ENCODE assay signal across 8 cellular contexts in genomic region chr12:16606936-16607335, GRCh38. TPM values are rescaled to one million over a fixed set of nuclear protein-coding genes. Genes with fewer than 3 reads are reported as not detected.
A peak's percentile ranks its signal among the peaks of the same experiment; 100 is the strongest.
DNase-seq lines count a peak whose midpoint lies in the region; ATAC-seq and TF ChIP-seq lines count a peak whose summit lies in the region.

No MANE protein-coding gene starts in this region.

- peak overlapping the region; percentile 6 for H3K27ac Mint-ChIP-seq in chondrocyte (ENCODE audit: unreplicated experiment)
- H3K27ac Mint-ChIP-seq in natural killer cell treated with Interleukin-12 subunit alpha and Interleukin-12 subunit beta and Interleukin-15 and Interleukin-18, amount 100 ng/mL, for 72 hours, result no peak overlapping the region
- no peak overlapping the region for H3K27ac Mint-ChIP-seq in activated naive CD4-positive, alpha-beta T cell treated with anti-CD3 and anti-CD28 coated beads, Interleukin-2, amount 50 U/mL, for 72 hours

- peaks cover 58% of the 10 kb centered on the region for H3K27me3 ChIP-seq in transverse colon

- peaks cover 26% of the 10 kb centered on the region for H3K27me3 Mint-ChIP-seq in chondrocyte (ENCODE audit: low read depth)
- H3K27me3 Mint-ChIP-seq in natural killer cell treated with Interleukin-12 subunit alpha and Interleukin-12 subunit beta and Interleukin-15 and Interleukin-18, amount 100 ng/mL, for 72 hours, result peaks cover 14 to 28% of the 10 kb centered on the region in 2 donors

- intact Hi-C loops in transverse colon (cut with DNase I; ENCODE audit: low total_unique reads), result no loop called here

- H3K4me1 ChIP-seq in mesodermal cell (ENCODE audit: control insufficient read depth, insufficient read depth, low read length, poor library complexity, severe bottlenecking), result peaks cover 33% of the 10 kb centered on the region
- peaks cover 0 to 17% (median 2%) of the 10 kb centered on the region in 4 donors for H3K4me1 ChIP-seq in transverse colon

- H3K9me3 Mint-ChIP-seq in chondrocyte (ENCODE audit: low read depth), result no peaks in the 10 kb centered on the region
- H3K9me3 Mint-ChIP-seq in natural killer cell treated with Interleukin-12 subunit alpha and Interleukin-12 subunit beta and Interleukin-15 and Interleukin-18, amount 100 ng/mL, for 72 hours, result peaks cover 12% of the 10 kb centered on the region
- peaks cover 7 to 13% of the 10 kb centered on the region in 2 donors for H3K9me3 Mint-ChIP-seq in activated naive CD4-positive, alpha-beta T cell treated with anti-CD3 and anti-CD28 coated beads, Interleukin-2, amount 50 U/mL, for 72 hours

- peak overlapping the region; percentile 76 for H3K4me3 Mint-ChIP-seq in chondrocyte (ENCODE audit: unreplicated experiment)
- H3K4me3 Mint-ChIP-seq in natural killer cell treated with Interleukin-12 subunit alpha and Interleukin-12 subunit beta and Interleukin-15 and Interleukin-18, amount 100 ng/mL, for 72 hours, result no peak overlapping the region

- WGBS in mesodermal cell (ENCODE audit: insufficient coverage in 2 of 2), 2 experiments, result 7% methylated on average over 4 to 6 of the region's 6 CpGs
- WGBS in transverse colon (ENCODE audit: low coverage in 1 of 2), 2 donors, result 42 to 69% methylated on average over 6 of the region's 6 CpGs

- no peak for ATAC-seq in natural killer cell treated with Interleukin-12 subunit alpha and Interleukin-12 subunit beta and Interleukin-15 and Interleukin-18, amount 100 ng/mL, for 72 hours
- no peak for ATAC-seq in activated naive CD4-positive, alpha-beta T cell treated with anti-CD3 and anti-CD28 coated beads, Interleukin-2, amount 50 U/mL, for 72 hours

- peak overlapping the region; percentile 37 for H3K4me3 ChIP-seq in mesodermal cell (ENCODE audit: extremely low read depth, insufficient read depth, low read length, poor library complexity, severe bottlenecking)
- peak overlapping the region; percentile 33 to 45 (median 39) for H3K4me3 ChIP-seq in transverse colon

- no peaks in the 10 kb centered on the region for H3K36me3 ChIP-seq in mesodermal cell (ENCODE audit: control insufficient read depth, insufficient read depth, low read length)
- H3K36me3 ChIP-seq in transverse colon, result no peaks in the 10 kb centered on the region

- H3K9me3 ChIP-seq in mesodermal cell (ENCODE audit: control insufficient read depth, low read length) (no peaks in the 10 kb centered on the region), transverse colon (no peaks in the 10 kb centered on the region)

- in situ Hi-C loops in transverse colon (cut with MboI; ENCODE audit: low pct_ligation_motif_present in 1 of 4, low pct_unique_long_range_greater_than_20kb in 1 of 4, low sequenced_read_pairs in 3 of 4), result no loop called here

- H3K36me3 Mint-ChIP-seq in chondrocyte (ENCODE audit: low read depth), result no peaks in the 10 kb centered on the region
- peaks cover 11% of the 10 kb centered on the region for H3K36me3 Mint-ChIP-seq in natural killer cell treated with Interleukin-12 subunit alpha and Interleukin-12 subunit beta and Interleukin-15 and Interleukin-18, amount 100 ng/mL, for 72 hours
- peaks cover 5 to 19% of the 10 kb centered on the region in 2 donors for H3K36me3 Mint-ChIP-seq in activated naive CD4-positive, alpha-beta T cell treated with anti-CD3 and anti-CD28 coated beads, Interleukin-2, amount 50 U/mL, for 72 hours

- H3K4me1 Mint-ChIP-seq in chondrocyte (ENCODE audit: low read depth), result peaks cover 18% of the 10 kb centered on the region
- H3K4me1 Mint-ChIP-seq in natural killer cell treated with Interleukin-12 subunit alpha and Interleukin-12 subunit beta and Interleukin-15 and Interleukin-18, amount 100 ng/mL, for 72 hours (ENCODE audit: low read depth in 2 of 2), result no peaks in the 10 kb centered on the region

- TF ChIP-seq CTCF in chondrocyte (IDR thresholded peaks at IDR 0.05) (no peak), transverse colon (IDR thresholded peaks at IDR 0.05) (no peak)

- H3K27ac ChIP-seq in mesodermal cell (ENCODE audit: low read depth, low read length, severe bottlenecking), result peak overlapping the region; percentile 43
- H3K27ac ChIP-seq in transverse colon, result peak overlapping the region; percentile 51 to 85 (median 71)

- TF ChIP-seq EP300 in transverse colon (IDR thresholded peaks at IDR 0.05; ENCODE audit: low read depth), result no peak

- TF ChIP-seq POLR2A in transverse colon (IDR thresholded peaks at IDR 0.05), result no peak

- DNase-seq in NCI-H1694 treated with DMSO at 0.1 percent for 48 hours (lab: John Stamatoyannopoulos, UW), result peak; percentile 51
- DNase-seq in NCI-H1694 (lab: John Stamatoyannopoulos, UW), result no peak
- DNase-seq in chondrocyte (ENCODE audit: low spot score), result no peak
- no peak for DNase-seq in transverse colon
- no peak for DNase-seq in T1000 (lab: John Stamatoyannopoulos, UW)
- DNase-seq in natural killer cell treated with Interleukin-12 subunit alpha and Interleukin-12 subunit beta and Interleukin-15 and Interleukin-18, amount 100 ng/mL, for 72 hours (ENCODE audit: low spot score), result no peak
- DNase-seq in activated naive CD4-positive, alpha-beta T cell treated with anti-CD3 and anti-CD28 coated beads, Interleukin-2, amount 50 U/mL, for 72 hours (ENCODE audit: low spot score in 2 of 2), result no peak

RNA-seq across cellular contexts. Expression of gene LMO3, which starts 1.0 kb away (rescaled TPM):
- total RNA-seq in chondrocyte (0.31 to 0.57 TPM in 2 of 3 replicates, not detected in the other), transverse colon (10 to 100 TPM in 3 of 4 donors, 1 to 10 TPM in 1; 9.2 to 55.1 (median 41.0) TPM)
- polyA plus RNA-seq in mesodermal cell (2013, experiment 1 of 2), result 2.9 TPM
- 4.5 TPM for polyA plus RNA-seq in mesodermal cell (2013, experiment 2 of 2)
- total RNA-seq in natural killer cell treated with Interleukin-12 subunit alpha and Interleukin-12 subunit beta and Interleukin-15 and Interleukin-18, amount 100 ng/mL, for 72 hours, result not detected
- not detected for total RNA-seq in activated naive CD4-positive, alpha-beta T cell treated with anti-CD3 and anti-CD28 coated beads, Interleukin-2, amount 50 U/mL, for 72 hours
